In the genomic region with DNA sequence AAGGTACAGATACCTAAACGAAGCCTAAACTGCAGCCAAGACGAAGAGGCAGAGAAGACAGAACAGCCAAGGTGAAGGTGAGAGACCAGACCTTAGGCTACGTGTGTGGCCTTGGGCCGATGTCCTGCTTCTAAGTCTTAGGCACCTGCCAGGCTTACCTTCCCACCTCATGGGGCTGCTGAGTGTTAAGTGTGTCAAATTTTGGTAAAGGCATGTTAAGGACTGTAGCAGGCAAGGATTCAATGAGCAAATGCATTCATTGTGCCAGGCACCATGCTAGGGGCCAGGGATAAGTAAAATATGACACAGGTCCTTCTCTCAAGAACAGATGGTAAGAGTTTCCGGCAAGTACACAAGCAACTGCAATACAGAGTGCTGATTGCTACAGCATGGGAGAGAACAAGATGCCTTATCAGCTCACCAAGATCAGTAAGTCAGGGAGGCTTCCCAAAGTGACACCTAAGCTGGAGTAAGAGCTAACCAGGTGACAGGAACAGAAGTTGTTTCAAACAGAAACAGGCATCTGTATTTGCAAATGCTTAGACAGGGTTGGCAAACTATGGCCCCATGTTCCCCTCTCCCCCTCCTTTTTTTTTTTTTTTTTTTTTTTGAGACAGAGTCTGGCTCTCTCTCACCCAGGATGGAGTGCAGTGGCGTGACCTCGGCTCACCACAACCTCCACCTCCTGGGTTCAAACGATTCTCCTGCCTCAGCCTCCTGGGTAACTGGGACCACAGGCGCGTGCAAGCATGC, we compare ENCODE assay signal across 25 cellular contexts. TPM values are rescaled to one million over a fixed set of nuclear protein-coding genes. Genes with fewer than 3 reads are reported as not detected.
A peak's percentile ranks its signal among the peaks of the same experiment; 100 is the strongest.
DNase-seq lines count a peak whose midpoint lies in the region; ATAC-seq, FAIRE-seq and TF ChIP-seq lines count a peak whose summit lies in the region.
"Had no signal": no experiment of that assay in that cellular context is flagged by ENCODE, and none has a peak within 500 bp of the region (broad histone marks: within the 10 kb centered on the region; RNA-seq: fewer than 3 reads in every experiment).

No MANE protein-coding gene starts in this region.

- no peaks in the 10 kb centered on the region for H4K20me1 ChIP-seq in DND-41 (ENCODE audit: insufficient read depth, low read length)

- no peaks in the 10 kb centered on the region for H3K27me3 ChIP-seq in DND-41 (ENCODE audit: insufficient read depth, low read length, poor library complexity)
- H3K27me3 ChIP-seq in neutrophil = no peaks in the 10 kb centered on the region
- H3K27me3 ChIP-seq: BE2C, SJCRH30 had no signal

- ATAC-seq in DND-41 (ENCODE audit: insufficient read depth, low read depth) = peak; percentile 55
- ATAC-seq: GM23338, PC-3 had no signal

- no peaks in the 10 kb centered on the region for H3K79me2 ChIP-seq in DND-41 (ENCODE audit: insufficient read depth, low read length)

- no peak overlapping the region for H3K9ac ChIP-seq in DND-41 (ENCODE audit: low read depth, low read length)
- H3K9ac ChIP-seq: KMS-11 had no signal

- no peak for TF ChIP-seq CTCF in DND-41 (IDR thresholded peaks at IDR 0.05; ENCODE audit: borderline replicate concordance, extremely low read depth, low read length, poor library complexity, severe bottlenecking)
- TF ChIP-seq CTCF in neutrophil (IDR thresholded peaks at IDR 0.05) = no peak

- H3K4me1 ChIP-seq in DND-41 (ENCODE audit: insufficient read depth, low read length) = no peaks in the 10 kb centered on the region
- peaks cover 55 to 58% of the 10 kb centered on the region in 2 experiments for H3K4me1 ChIP-seq in neutrophil (ENCODE audit: control insufficient read depth in 1 of 2, insufficient read depth in 1 of 2, low read depth in 1 of 2, low read length in 1 of 2)
- H3K4me1 ChIP-seq: BE2C, SJCRH30 had no signal

- H3K36me3 ChIP-seq in DND-41 (ENCODE audit: insufficient read depth, low read length) (peaks cover 5% of the 10 kb centered on the region; the same call in 1 of the 2 replicates), neutrophil (peaks cover 9% of the 10 kb centered on the region)
- H3K36me3 ChIP-seq: BE2C had no signal

- H3K27ac ChIP-seq in DND-41 (ENCODE audit: low read length) = no peak overlapping the region
- peak overlapping the region; percentile 69 for H3K27ac ChIP-seq in neutrophil
- H3K27ac ChIP-seq: KMS-11, SJCRH30 had no signal

- no peak for FAIRE-seq in HTR-8/SVneo (lab: Jason Lieb, UNC)
- FAIRE-seq: A204.1, GM12892, GM18507 had no signal

- H3K9me3 ChIP-seq in DND-41 (ENCODE audit: insufficient read depth, low read length, severe bottlenecking) (no peaks in the 10 kb centered on the region), neutrophil (no peaks in the 10 kb centered on the region)
- H3K9me3 ChIP-seq: BE2C, SJCRH30 had no signal

- H3K4me2 ChIP-seq in DND-41 (ENCODE audit: insufficient read depth, low read length) = no peak overlapping the region
- H3K4me2 ChIP-seq: GM23338, KMS-11 had no signal

- no peak overlapping the region for H3K4me3 ChIP-seq in DND-41 (ENCODE audit: low read depth in 1 of 2, low read length in 2 of 2)
- H3K4me3 ChIP-seq in Jurkat, Clone E6-1 (ENCODE audit: low read length) = no peak overlapping the region
- no peak overlapping the region for H3K4me3 ChIP-seq in neutrophil (ENCODE audit: low read depth in 1 of 2, low read length in 1 of 2)
- H3K4me3 ChIP-seq: GM23338, SJCRH30 had no signal

- H2AFZ ChIP-seq in DND-41 (ENCODE audit: low read depth, low read length) = no peak overlapping the region
- H2AFZ ChIP-seq: GM23338 had no signal

- DNase-seq in DND-41 (peak; percentile 49), SKM-1 (lab: John Stamatoyannopoulos, UW; ENCODE audit: unreplicated experiment) (peak; percentile 78), DMS79 (lab: John Stamatoyannopoulos, UW) (no peak), amygdala (lab: John Stamatoyannopoulos, UW) (no peak), HTR-8/SVneo (ENCODE audit: insufficient read length, low spot score) (no peak), hypothalamus (lab: John Stamatoyannopoulos, UW) (no peak)
- DNase-seq in Jurkat, Clone E6-1 (ENCODE audit: low read depth, low spot score) = peak; percentile 83
- DNase-seq: BE2C; CD4-positive, CD25-positive, alpha-beta regulatory T cell; COR-L47; DMS153; EL; NCI-H1105; NCI-H2081 treated with DMSO at 0.1 percent for 48 hours; NCI-H510A; NCI-H748 treated with DMSO at 0.1 percent for 48 hours; PC-3; RPMI8226; SJCRH30 had no signal

RNA-seq across cellular contexts. Expression of a gene that starts 46.7 kb away (rescaled TPM):
- 6.1 TPM for polyA plus RNA-seq in Jurkat, Clone E6-1 (2012; ENCODE audit: insufficient read depth, insufficient read length)

Comparison
In these comparisons a context has a peak if more than half of its experiments do, and no peak if none do; other contexts are left out.
1. DNase-seq: peak in DND-41 (single experiment), Jurkat, Clone E6-1 (single experiment) and SKM-1 (single experiment); none in DMS79 (single experiment), amygdala (0 of 56), HTR-8/SVneo (single experiment) and hypothalamus (0 of 51).